In genomic region chr16:48173877-48174276, GRCh38 we compare ENCODE assay signal across 34 cellular contexts. TPM values are rescaled to one million over a fixed set of nuclear protein-coding genes. Genes with fewer than 3 reads are reported as not detected.
"Had no signal": no experiment of that assay in that cellular context is flagged by ENCODE, and none has a peak within 500 bp of the region (broad histone marks: within the 10 kb centered on the region; RNA-seq: fewer than 3 reads in every experiment).

No MANE protein-coding gene starts in this region.

- H3K9me3 ChIP-seq: adrenal gland, body of pancreas, breast epithelium, MG63, Peyer's patch, SJSA1 had no signal

- DNase-seq: activated CD4-positive, alpha-beta memory T cell treated with anti-CD3 and anti-CD28 coated beads, Interleukin-2, amount 10 ng/mL, durations not matched to agents 7 days and 5 days; activated CD4-positive, alpha-beta T cell treated with anti-CD3 and anti-CD28 coated beads for 1 hour; activated CD4-positive, alpha-beta T cell treated with anti-CD3 and anti-CD28 coated beads for 48 hours; activated CD4-positive, CD25-positive, alpha-beta regulatory T cell; activated gamma-delta T cell treated with Interleukin-2 at 50 U/mL for 16 hours; activated naive CD4-positive, alpha-beta T cell treated with anti-CD3 and anti-CD28 coated beads for 36 hours; activated T-cell treated with anti-CD3 and anti-CD28 coated beads, Interleukin-2, amount 50 U/mL, for 1 hour; activated T-cell treated with anti-CD3 and anti-CD28 coated beads, Interleukin-2, amount 50 U/mL, for 72 hours; adrenal gland; body of pancreas; MG63; NCI-H1048; NCI-H1105 treated with DMSO at 0.1 percent for 48 hours; NCI-H1436; NCI-H1694; NCI-H1930; NCI-H2081 treated with DMSO at 0.1 percent for 48 hours; NCI-H226; NCI-H524 treated with DMSO at 0.1 percent for 48 hours; PC-3; RPMI8226; SHP77 treated with DMSO at 0.1 percent for 48 hours; T1000; WERI-Rb-1 had no signal

- H3K27me3 ChIP-seq: adrenal gland, body of pancreas, breast epithelium, MG63, Peyer's patch, SJSA1 had no signal

- H3K27ac Mint-ChIP-seq: activated CD4-positive, alpha-beta memory T cell treated with anti-CD3 and anti-CD28 coated beads, Interleukin-2, amount 10 ng/mL, durations not matched to agents 7 days and 5 days; activated naive CD4-positive, alpha-beta T cell treated with anti-CD3 and anti-CD28 coated beads for 36 hours; activated naive CD4-positive, alpha-beta T cell treated with anti-CD3 and anti-CD28 coated beads, Interleukin-2, amount 50 U/mL, for 72 hours; activated T-cell treated with anti-CD3 and anti-CD28 coated beads, Interleukin-2, amount 50 U/mL, for 72 hours had no signal

- H3K4me1 Mint-ChIP-seq: activated CD4-positive, alpha-beta memory T cell treated with anti-CD3 and anti-CD28 coated beads, Interleukin-2, amount 10 ng/mL, durations not matched to agents 7 days and 5 days had no signal

- H3K4me3 ChIP-seq: adrenal gland, body of pancreas, breast epithelium, MG63, Peyer's patch, SJSA1 had no signal

- H3K36me3 ChIP-seq: adrenal gland, breast epithelium, MG63, Peyer's patch, SJSA1, WERI-Rb-1 had no signal

- FAIRE-seq: astrocyte had no signal

- H3K4me1 ChIP-seq: adrenal gland, body of pancreas, breast epithelium, Peyer's patch, SJSA1 had no signal

- H3K36me3 Mint-ChIP-seq: activated naive CD4-positive, alpha-beta T cell treated with anti-CD3 and anti-CD28 coated beads, Interleukin-2, amount 50 U/mL, for 72 hours had no signal

- ATAC-seq: activated naive CD4-positive, alpha-beta T cell treated with anti-CD3 and anti-CD28 coated beads, Interleukin-2, amount 50 U/mL, for 72 hours; activated T-cell treated with anti-CD3 and anti-CD28 coated beads, Interleukin-2, amount 50 U/mL, for 72 hours; body of pancreas; PC-3 had no signal

- H3K9me3 Mint-ChIP-seq: activated CD4-positive, alpha-beta memory T cell treated with anti-CD3 and anti-CD28 coated beads, Interleukin-2, amount 10 ng/mL, durations not matched to agents 7 days and 5 days; activated naive CD4-positive, alpha-beta T cell treated with anti-CD3 and anti-CD28 coated beads for 36 hours; activated naive CD4-positive, alpha-beta T cell treated with anti-CD3 and anti-CD28 coated beads, Interleukin-2, amount 50 U/mL, for 72 hours; activated T-cell treated with anti-CD3 and anti-CD28 coated beads, Interleukin-2, amount 50 U/mL, for 72 hours had no signal

- H3K27ac ChIP-seq: adrenal gland, body of pancreas, breast epithelium, Peyer's patch, SJSA1, WERI-Rb-1 had no signal

- H3K4me3 Mint-ChIP-seq: activated CD4-positive, alpha-beta memory T cell treated with anti-CD3 and anti-CD28 coated beads, Interleukin-2, amount 10 ng/mL, durations not matched to agents 7 days and 5 days; activated naive CD4-positive, alpha-beta T cell treated with anti-CD3 and anti-CD28 coated beads for 36 hours; activated T-cell treated with anti-CD3 and anti-CD28 coated beads, Interleukin-2, amount 50 U/mL, for 72 hours had no signal

RNA-seq across cellular contexts. Expression of gene ABCC12, which starts 18.1 kb away (rescaled TPM):
- total RNA-seq: activated CD4-positive, alpha-beta memory T cell treated with anti-CD3 and anti-CD28 coated beads, Interleukin-2, amount 10 ng/mL, durations not matched to agents 7 days and 5 days; activated CD8-positive, alpha-beta memory T cell treated with anti-CD3 and anti-CD28 coated beads for 36 hours; activated naive CD4-positive, alpha-beta T cell treated with anti-CD3 and anti-CD28 coated beads for 36 hours; activated naive CD4-positive, alpha-beta T cell treated with anti-CD3 and anti-CD28 coated beads, Interleukin-2, amount 50 U/mL, for 72 hours; activated T-cell treated with anti-CD3 and anti-CD28 coated beads, Interleukin-2, amount 50 U/mL, for 72 hours; adrenal gland; astrocyte; body of pancreas; cardiac septum; NCI-H460; PC-3; Peyer's patch; T-helper 1 cell treated with Interleukin-12 subunit alpha and Interleukin-12 subunit beta and Interleukin-4 antibody, amounts not matched to agents 30 ng/mL and 1 ng/mL, for 36 hours; T-helper 2 cell treated with Interferon-gamma antibody and Interleukin-4, amounts not matched to agents 100 ng/mL and 5 ng/mL, for 36 hours had no signal
- polyA plus RNA-seq: adrenal gland had no signal
